In the genomic region with DNA sequence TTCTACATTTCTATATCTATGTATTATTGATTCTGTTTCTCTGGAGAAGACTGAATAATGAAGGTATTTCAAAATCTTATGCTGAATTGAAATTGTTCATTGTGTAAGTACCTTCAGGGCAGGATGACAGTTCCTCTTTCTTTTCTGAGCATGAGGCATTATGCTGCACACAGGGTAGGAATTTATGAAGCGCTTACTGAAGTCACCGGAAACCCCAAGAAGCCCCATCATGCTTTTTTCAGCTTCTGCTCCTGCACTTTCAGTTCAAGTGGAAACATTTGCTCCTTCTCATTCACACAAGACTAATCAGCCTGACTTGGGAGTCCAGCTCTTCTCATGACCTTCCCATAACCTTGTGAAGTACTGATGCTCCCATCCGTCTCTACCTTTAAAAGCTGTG, we compare ENCODE assay signal across 1 cellular context.
A peak's percentile ranks its signal among the peaks of the same experiment; 100 is the strongest.
TF ChIP-seq lines count a peak whose summit lies in the region.

No MANE protein-coding gene starts in this region.

TF ChIP-seq in GM12878, 131 proteins besides CTCF, POLR2A, EP300 and RAD21 (continued from another document):
- no peak for TF ChIP-seq NFXL1 (IDR thresholded peaks at IDR 0.05; ENCODE audit: borderline replicate concordance)
- TF ChIP-seq GABPA (IDR thresholded peaks at IDR 0.05; ENCODE audit: low read depth), result peak; percentile 65; the same call in 1 of the 2 replicates
- TF ChIP-seq SIN3A (IDR thresholded peaks at IDR 0.05; ENCODE audit: low read depth, low read length), result no peak
- no peak for TF ChIP-seq CBX3 (IDR thresholded peaks at IDR 0.05; ENCODE audit: borderline replicate concordance, low read depth)
- TF ChIP-seq, protein P1, sequence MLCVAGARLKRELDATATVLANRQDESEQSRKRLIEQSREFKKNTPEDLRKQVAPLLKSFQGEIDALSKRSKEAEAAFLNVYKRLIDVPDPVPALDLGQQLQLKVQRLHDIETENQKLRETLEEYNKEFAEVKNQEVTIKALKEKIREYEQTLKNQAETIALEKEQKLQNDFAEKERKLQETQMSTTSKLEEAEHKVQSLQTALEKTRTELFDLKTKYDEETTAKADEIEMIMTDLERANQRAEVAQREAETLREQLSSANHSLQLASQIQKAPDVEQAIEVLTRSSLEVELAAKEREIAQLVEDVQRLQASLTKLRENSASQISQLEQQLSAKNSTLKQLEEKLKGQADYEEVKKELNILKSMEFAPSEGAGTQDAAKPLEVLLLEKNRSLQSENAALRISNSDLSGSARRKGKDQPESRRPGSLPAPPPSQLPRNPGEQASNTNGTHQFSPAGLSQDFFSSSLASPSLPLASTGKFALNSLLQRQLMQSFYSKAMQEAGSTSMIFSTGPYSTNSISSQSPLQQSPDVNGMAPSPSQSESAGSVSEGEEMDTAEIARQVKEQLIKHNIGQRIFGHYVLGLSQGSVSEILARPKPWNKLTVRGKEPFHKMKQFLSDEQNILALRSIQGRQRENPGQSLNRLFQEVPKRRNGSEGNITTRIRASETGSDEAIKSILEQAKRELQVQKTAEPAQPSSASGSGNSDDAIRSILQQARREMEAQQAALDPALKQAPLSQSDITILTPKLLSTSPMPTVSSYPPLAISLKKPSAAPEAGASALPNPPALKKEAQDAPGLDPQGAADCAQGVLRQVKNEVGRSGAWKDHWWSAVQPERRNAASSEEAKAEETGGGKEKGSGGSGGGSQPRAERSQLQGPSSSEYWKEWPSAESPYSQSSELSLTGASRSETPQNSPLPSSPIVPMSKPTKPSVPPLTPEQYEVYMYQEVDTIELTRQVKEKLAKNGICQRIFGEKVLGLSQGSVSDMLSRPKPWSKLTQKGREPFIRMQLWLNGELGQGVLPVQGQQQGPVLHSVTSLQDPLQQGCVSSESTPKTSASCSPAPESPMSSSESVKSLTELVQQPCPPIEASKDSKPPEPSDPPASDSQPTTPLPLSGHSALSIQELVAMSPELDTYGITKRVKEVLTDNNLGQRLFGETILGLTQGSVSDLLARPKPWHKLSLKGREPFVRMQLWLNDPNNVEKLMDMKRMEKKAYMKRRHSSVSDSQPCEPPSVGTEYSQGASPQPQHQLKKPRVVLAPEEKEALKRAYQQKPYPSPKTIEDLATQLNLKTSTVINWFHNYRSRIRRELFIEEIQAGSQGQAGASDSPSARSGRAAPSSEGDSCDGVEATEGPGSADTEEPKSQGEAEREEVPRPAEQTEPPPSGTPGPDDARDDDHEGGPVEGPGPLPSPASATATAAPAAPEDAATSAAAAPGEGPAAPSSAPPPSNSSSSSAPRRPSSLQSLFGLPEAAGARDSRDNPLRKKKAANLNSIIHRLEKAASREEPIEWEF (IDR thresholded peaks at IDR 0.05; ENCODE audit: insufficient replicate concordance, low read depth, low read length), result no peak
- TF ChIP-seq EED (IDR thresholded peaks at IDR 0.05; ENCODE audit: low read depth), result peak; percentile 57; the same call in 1 of the 2 replicates
